8 cellular contexts compared by ENCODE assay signal in the genomic region with DNA sequence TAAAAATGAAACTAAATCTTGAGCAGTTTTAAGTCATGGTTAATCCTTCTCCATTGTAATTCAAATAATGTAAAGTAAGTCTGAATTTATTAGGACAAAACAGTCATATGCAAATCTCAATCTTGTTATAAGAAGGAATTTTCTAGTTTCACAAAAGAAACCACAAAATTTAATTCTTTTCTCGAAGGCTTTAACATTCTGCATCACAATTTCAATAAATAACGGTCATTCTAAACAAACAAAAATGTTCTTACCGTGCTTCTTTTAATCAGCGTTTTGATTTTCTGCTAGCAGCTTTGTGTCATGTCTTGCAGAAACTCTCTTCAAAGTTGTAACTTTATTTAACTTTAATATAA. TPM values are rescaled to one million over a fixed set of nuclear protein-coding genes. Genes with fewer than 3 reads are reported as not detected.
A peak's percentile ranks its signal among the peaks of the same experiment; 100 is the strongest.
DNase-seq lines count a peak whose midpoint lies in the region; ATAC-seq and TF ChIP-seq lines count a peak whose summit lies in the region.
"Had no signal": no experiment of that assay in that cellular context is flagged by ENCODE, and none has a peak within 500 bp of the region (broad histone marks: within the 10 kb centered on the region; RNA-seq: fewer than 3 reads in every experiment).

No MANE protein-coding gene starts in this region.

- H3K4me3 Mint-ChIP-seq in HFFc6 = peak overlapping the region; percentile 90
- H3K4me3 Mint-ChIP-seq in activated B cell treated with CpG ODN at 0.5 μM for 24 hours = peak overlapping the region; percentile 95
- H3K4me3 Mint-ChIP-seq in stimulated activated naive CD8-positive, alpha-beta T cell treated with anti-CD3 and anti-CD28 coated beads, Interleukin-15, amount 100 ng/mL, for 72 hours = peak overlapping the region; percentile 90 to 96

- no peaks in the 10 kb centered on the region; the same call in 1 of the 2 replicates for H3K27me3 Mint-ChIP-seq in HFFc6 (ENCODE audit: insufficient read depth)
- H3K27me3 Mint-ChIP-seq in activated B cell treated with CpG ODN at 0.5 μM for 24 hours = peaks cover 2% of the 10 kb centered on the region
- no peaks in the 10 kb centered on the region for H3K27me3 Mint-ChIP-seq in stimulated activated naive CD8-positive, alpha-beta T cell treated with anti-CD3 and anti-CD28 coated beads, Interleukin-15, amount 100 ng/mL, for 72 hours

- POLR2A ChIA-PET in activated B cell treated with CpG ODN at 0.5 μM for 24 hours (lab: Charles Lee) = interaction anchor here (1.0 to 3.9 kb wide), 4 partner anchors 111 to 496 kb away, joined by 4 to 16 read pairs (median 12); a partner anchor contains a TSS

- H3K4me3 ChIP-seq in fibroblast of villous mesenchyme (ENCODE audit: low read depth, low read length) = peak overlapping the region; percentile 67

- no peaks in the 10 kb centered on the region for H3K36me3 Mint-ChIP-seq in HFFc6 (ENCODE audit: low read depth)
- H3K36me3 Mint-ChIP-seq in activated B cell treated with CpG ODN at 0.5 μM for 24 hours (ENCODE audit: low read depth) = peaks cover 18% of the 10 kb centered on the region

- H3K27ac Mint-ChIP-seq in HFFc6 = no peak overlapping the region
- peak overlapping the region; percentile 98 for H3K27ac Mint-ChIP-seq in activated B cell treated with CpG ODN at 0.5 μM for 24 hours
- H3K27ac Mint-ChIP-seq in stimulated activated naive CD8-positive, alpha-beta T cell treated with anti-CD3 and anti-CD28 coated beads, Interleukin-15, amount 100 ng/mL, for 72 hours = peak overlapping the region; percentile 99

- peaks cover 14% of the 10 kb centered on the region for H3K4me1 Mint-ChIP-seq in HFFc6 (ENCODE audit: low read depth)
- H3K4me1 Mint-ChIP-seq in activated B cell treated with CpG ODN at 0.5 μM for 24 hours = peaks cover 42% of the 10 kb centered on the region
- peaks cover 38% of the 10 kb centered on the region for H3K4me1 Mint-ChIP-seq in stimulated activated naive CD8-positive, alpha-beta T cell treated with anti-CD3 and anti-CD28 coated beads, Interleukin-15, amount 100 ng/mL, for 72 hours

- CTCF ChIA-PET in activated B cell treated with CpG ODN at 0.5 μM for 24 hours (lab: Charles Lee) = interaction anchor here (1.3 to 2.0 kb wide), 2 partner anchors 55 to 119 kb away, joined by 5 read pairs; no protein-coding TSS in a partner anchor

- DNase-seq in HFFc6 = no peak
- no peak for DNase-seq in activated B cell treated with CpG ODN at 0.5 μM for 24 hours
- no peak for DNase-seq in fibroblast of villous mesenchyme (ENCODE audit: low read depth)
- DNase-seq in stimulated activated naive CD8-positive, alpha-beta T cell treated with anti-CD3 and anti-CD28 coated beads, Interleukin-15, amount 100 ng/mL, for 72 hours = no peak
- no peak for DNase-seq in dedifferentiated amniotic fluid mesenchymal stem cell (ENCODE audit: extremely low spot score)

- TF ChIP-seq CTCF in HFFc6 (IDR thresholded peaks at IDR 0.05) (no peak), activated B cell treated with CpG ODN at 0.5 μM for 24 hours (IDR thresholded peaks at IDR 0.05) (no peak), fibroblast of villous mesenchyme (IDR thresholded peaks at IDR 0.05; ENCODE audit: insufficient read depth, low read depth, low read length) (no peak)

- ATAC-seq in activated B cell treated with CpG ODN at 0.5 μM for 24 hours (ENCODE audit: low read depth) (no peak), HG03378 (IDR thresholded peaks at IDR 0.05; ENCODE audit: unreplicated experiment) (no peak), GM18519 (IDR thresholded peaks at IDR 0.05; ENCODE audit: low FRiP score, unreplicated experiment) (no peak)
- ATAC-seq in stimulated activated naive CD8-positive, alpha-beta T cell treated with anti-CD3 and anti-CD28 coated beads, Interleukin-15, amount 100 ng/mL, for 72 hours = no peak

- H3K9me3 Mint-ChIP-seq in HFFc6 (no peaks in the 10 kb centered on the region), activated B cell treated with CpG ODN at 0.5 μM for 24 hours (peaks cover 5% of the 10 kb centered on the region)
- peaks cover 2 to 4% of the 10 kb centered on the region in 2 donors for H3K9me3 Mint-ChIP-seq in stimulated activated naive CD8-positive, alpha-beta T cell treated with anti-CD3 and anti-CD28 coated beads, Interleukin-15, amount 100 ng/mL, for 72 hours

- intact Hi-C loops in activated B cell treated with CpG ODN at 0.5 μM for 24 hours (cut with micrococcal nuclease) = loop anchor here (2.0 to 5.0 kb wide), 7 partner anchors 57 to 743 kb away; a partner anchor contains a TSS

RNA-seq across cellular contexts. Expression of a gene that starts 0.2 kb away (rescaled TPM):
- not detected for total RNA-seq in HFFc6 (2021; fragmentation: NEBNext Ultra II Directional; extraction: Animal tissue kit (Norgen Biotek cat#: 25700))
- 18.4 and 19.1 TPM in 2 replicates for total RNA-seq in activated B cell treated with CpG ODN at 0.5 μM for 24 hours
- 40.6 and 47.9 TPM in 2 replicates for total RNA-seq in fibroblast of villous mesenchyme

RNA-seq across cellular contexts. Expression of a gene that starts 12.4 kb away (rescaled TPM):
- total RNA-seq in HFFc6 (2021; fragmentation: NEBNext Ultra II Directional; extraction: Animal tissue kit (Norgen Biotek cat#: 25700)) = not detected
- total RNA-seq in activated B cell treated with CpG ODN at 0.5 μM for 24 hours (not detected in 2 replicates), fibroblast of villous mesenchyme (not detected in 2 replicates)
- total RNA-seq: NCI-H460 had no signal

RNA-seq across cellular contexts. Expression of a gene that starts 41.6 kb away (rescaled TPM):
- not detected for total RNA-seq in HFFc6 (2021; fragmentation: NEBNext Ultra II Directional; extraction: Animal tissue kit (Norgen Biotek cat#: 25700))
- total RNA-seq in activated B cell treated with CpG ODN at 0.5 μM for 24 hours = 0.34 and 0.67 TPM in 2 replicates
- total RNA-seq in fibroblast of villous mesenchyme = 0.32 and 0.43 TPM in 2 replicates

Comparison
In these comparisons a context has a peak if more than half of its experiments do, and no peak if none do; other contexts are left out.
1. RNA of a gene that starts 0.2 kb away (total RNA-seq): 40.6 to 47.9 TPM in fibroblast of villous mesenchyme and 18.4 to 19.1 TPM in activated B cell treated with CpG ODN at 0.5 μM for 24 hours; not detected in HFFc6; every median in the first group is over 10 times any median in the second.
2. Peak in every context shown above with its lines, with median percentiles within 50 percentile points of each other: H3K4me3 Mint-ChIP-seq.